ENCODE assay signal across 10 cellular contexts in genomic region chr6:41199427-41200246, GRCh38. TPM values are rescaled to one million over a fixed set of nuclear protein-coding genes. Genes with fewer than 3 reads are reported as not detected.
DNase-seq lines count a peak whose midpoint lies in the region; ATAC-seq lines count a peak whose summit lies in the region.
"Had no signal": no experiment of that assay in that cellular context is flagged by ENCODE, and none has a peak within 500 bp of the region (broad histone marks: within the 10 kb centered on the region; RNA-seq: fewer than 3 reads in every experiment).

No MANE protein-coding gene starts in this region.

- H3K36me3 Mint-ChIP-seq in activated CD4-positive, alpha-beta T cell treated with anti-CD3 and anti-CD28 coated beads, Interleukin-2, amount 10 ng/mL, durations not matched to agents 7 days and 5 days (ENCODE audit: low read depth) = peaks cover 45% of the 10 kb centered on the region
- peaks cover 37 to 38% of the 10 kb centered on the region in 2 donors for H3K36me3 Mint-ChIP-seq in stimulated activated naive B cell treated with anti-CD40 and anti-IgM and Interleukin-4, amounts not matched to agents 10 μg/mL and 1 μg/mL and 100 μg/mL, for 72 hours

- H3K4me3 Mint-ChIP-seq in activated CD4-positive, alpha-beta T cell treated with anti-CD3 and anti-CD28 coated beads, Interleukin-2, amount 10 ng/mL, durations not matched to agents 7 days and 5 days = peak overlapping the region; percentile 72
- H3K4me3 Mint-ChIP-seq in stimulated activated naive B cell treated with anti-CD40 and anti-IgM and Interleukin-4, amounts not matched to agents 10 μg/mL and 1 μg/mL and 100 μg/mL, for 72 hours = peak overlapping the region; percentile 79 to 95

- ATAC-seq in HG03103 (IDR thresholded peaks at IDR 0.05; ENCODE audit: low read depth, unreplicated experiment) (peak; percentile 62), HG02840 (IDR thresholded peaks at IDR 0.05; ENCODE audit: low FRiP score, unreplicated experiment) (no peak)
- ATAC-seq in stimulated activated naive B cell treated with anti-CD40 and anti-IgM and Interleukin-4, amounts not matched to agents 10 μg/mL and 1 μg/mL and 100 μg/mL, for 72 hours (replicated peaks) = peak; percentile 23 to 26

- no peaks in the 10 kb centered on the region for H3K27me3 Mint-ChIP-seq in activated CD4-positive, alpha-beta T cell treated with anti-CD3 and anti-CD28 coated beads, Interleukin-2, amount 10 ng/mL, durations not matched to agents 7 days and 5 days
- no peaks in the 10 kb centered on the region for H3K27me3 Mint-ChIP-seq in stimulated activated naive B cell treated with anti-CD40 and anti-IgM and Interleukin-4, amounts not matched to agents 10 μg/mL and 1 μg/mL and 100 μg/mL, for 72 hours

- CTCF ChIA-PET in activated CD4-positive, alpha-beta T cell treated with anti-CD3 and anti-CD28 coated beads, Interleukin-2, amount 10 ng/mL, durations not matched to agents 7 days and 5 days (lab: Charles Lee) = interaction anchor here (1.0 to 1.6 kb wide), 3 partner anchors 9 to 11 kb away, joined by 3 to 7 read pairs (median 4); no protein-coding TSS in a partner anchor

- peak overlapping the region; percentile 95 for H3K27ac Mint-ChIP-seq in activated CD4-positive, alpha-beta T cell treated with anti-CD3 and anti-CD28 coated beads, Interleukin-2, amount 10 ng/mL, durations not matched to agents 7 days and 5 days
- H3K27ac Mint-ChIP-seq in stimulated activated naive B cell treated with anti-CD40 and anti-IgM and Interleukin-4, amounts not matched to agents 10 μg/mL and 1 μg/mL and 100 μg/mL, for 72 hours = peak overlapping the region; percentile 85

- POLR2A ChIA-PET in activated CD4-positive, alpha-beta T cell treated with anti-CD3 and anti-CD28 coated beads, Interleukin-2, amount 10 ng/mL, durations not matched to agents 7 days and 5 days (lab: Charles Lee) = interaction anchor here (1.2 kb wide), 1 partner anchor 10 kb away, joined by 3 read pairs; no protein-coding TSS in a partner anchor

- DNase-seq in activated CD4-positive, alpha-beta T cell treated with anti-CD3 and anti-CD28 coated beads, Interleukin-2, amount 10 ng/mL, durations not matched to agents 7 days and 5 days = peak; percentile 39
- DNase-seq in activated CD4-positive, alpha-beta T cell treated with anti-CD3 and anti-CD28 coated beads, Interleukin-2, amount 50 U/mL, for 1 hour = no peak
- DNase-seq in activated effector memory CD4-positive, alpha-beta T cell treated with anti-CD3 and anti-CD28 coated beads, Interleukin-2, amount 50 U/mL, for 16 hours = peak; percentile 68
- no peak for DNase-seq in stimulated activated naive B cell treated with anti-CD40 and anti-IgM and Interleukin-4, amounts not matched to agents 10 μg/mL and 1 μg/mL and 100 μg/mL, for 72 hours
- DNase-seq in SHP77 (lab: John Stamatoyannopoulos, UW) (no peak), SKM-1 (lab: John Stamatoyannopoulos, UW; ENCODE audit: unreplicated experiment) (no peak)

- peaks cover 86% of the 10 kb centered on the region for H3K4me1 Mint-ChIP-seq in activated CD4-positive, alpha-beta T cell treated with anti-CD3 and anti-CD28 coated beads, Interleukin-2, amount 10 ng/mL, durations not matched to agents 7 days and 5 days
- H3K4me1 Mint-ChIP-seq in stimulated activated naive B cell treated with anti-CD40 and anti-IgM and Interleukin-4, amounts not matched to agents 10 μg/mL and 1 μg/mL and 100 μg/mL, for 72 hours = peaks cover 61 to 86% of the 10 kb centered on the region in 2 donors

- peaks cover 7% of the 10 kb centered on the region for H3K9me3 Mint-ChIP-seq in activated CD4-positive, alpha-beta T cell treated with anti-CD3 and anti-CD28 coated beads, Interleukin-2, amount 10 ng/mL, durations not matched to agents 7 days and 5 days
- H3K9me3 Mint-ChIP-seq in stimulated activated naive B cell treated with anti-CD40 and anti-IgM and Interleukin-4, amounts not matched to agents 10 μg/mL and 1 μg/mL and 100 μg/mL, for 72 hours = peaks cover 0 to 5% of the 10 kb centered on the region in 2 donors

RNA-seq across cellular contexts. Expression of gene TREML2, which starts 1.3 kb away (rescaled TPM):
- 10 to 100 TPM; 22.9 to 25.8 TPM for total RNA-seq in activated CD4-positive, alpha-beta T cell treated with anti-CD3 and anti-CD28 coated beads, Interleukin-2, amount 10 ng/mL, durations not matched to agents 7 days and 5 days
- total RNA-seq: endothelial cell of umbilical vein had no signal

RNA-seq across cellular contexts. Expression of gene TREML4, which starts 28.5 kb away (rescaled TPM):
- total RNA-seq in activated CD4-positive, alpha-beta T cell treated with anti-CD3 and anti-CD28 coated beads, Interleukin-2, amount 10 ng/mL, durations not matched to agents 7 days and 5 days = not detected
- total RNA-seq: endothelial cell of umbilical vein, right cardiac atrium had no signal

RNA-seq across cellular contexts. Expression of gene TREM2, which starts 36.7 kb away (rescaled TPM):
- not detected for total RNA-seq in activated CD4-positive, alpha-beta T cell treated with anti-CD3 and anti-CD28 coated beads, Interleukin-2, amount 10 ng/mL, durations not matched to agents 7 days and 5 days
- total RNA-seq: endothelial cell of umbilical vein had no signal

RNA-seq across cellular contexts. Expression of gene TREML1, which starts 45.5 kb away (rescaled TPM):
- total RNA-seq in activated CD4-positive, alpha-beta T cell treated with anti-CD3 and anti-CD28 coated beads, Interleukin-2, amount 10 ng/mL, durations not matched to agents 7 days and 5 days = not detected
- total RNA-seq: endothelial cell of umbilical vein had no signal

Comparison
In these comparisons a context has a peak if more than half of its experiments do, and no peak if none do; other contexts are left out.
1. DNase-seq: peak in activated CD4-positive, alpha-beta T cell treated with anti-CD3 and anti-CD28 coated beads, Interleukin-2, amount 10 ng/mL, durations not matched to agents 7 days and 5 days (single experiment) and activated effector memory CD4-positive, alpha-beta T cell treated with anti-CD3 and anti-CD28 coated beads, Interleukin-2, amount 50 U/mL, for 16 hours (single experiment); none in activated CD4-positive, alpha-beta T cell treated with anti-CD3 and anti-CD28 coated beads, Interleukin-2, amount 50 U/mL, for 1 hour (single experiment), stimulated activated naive B cell treated with anti-CD40 and anti-IgM and Interleukin-4, amounts not matched to agents 10 μg/mL and 1 μg/mL and 100 μg/mL, for 72 hours (single experiment), SHP77 (0 of 2) and SKM-1 (single experiment).